In the genomic region with DNA sequence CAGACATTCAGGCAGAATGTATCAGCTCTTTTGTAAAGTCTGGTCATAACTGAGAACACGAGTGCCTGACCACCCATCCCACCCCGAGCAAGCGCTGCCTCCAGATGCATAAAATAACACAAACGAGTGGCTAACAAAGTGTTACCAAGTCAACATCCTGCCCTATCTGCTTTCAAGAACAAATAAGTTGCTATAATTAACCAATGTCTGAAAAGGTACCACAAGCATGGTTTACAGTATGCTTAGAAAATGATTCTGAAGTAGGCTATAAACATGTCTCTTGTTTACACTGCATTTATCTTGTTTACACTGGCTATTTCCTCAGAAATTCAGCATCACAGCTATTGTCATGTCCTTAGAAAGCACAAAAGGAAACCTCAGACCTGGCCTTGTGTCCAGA, we compare ENCODE assay signal across 1 cellular context.
TF ChIP-seq lines count a peak whose summit lies in the region.

No MANE protein-coding gene starts in this region.

TF ChIP-seq in HepG2, 621 proteins besides CTCF, POLR2A, EP300 and RAD21 (continued from another document and continues in another):
- TF ChIP-seq MTF1 (CRISPR knock-in tag; IDR thresholded peaks at IDR 0.05) (no peak), PRPF4 (IDR thresholded peaks at IDR 0.05; ENCODE audit: low read depth, low read length, poor library complexity, severe bottlenecking) (no peak), ZKSCAN1 (IDR thresholded peaks at IDR 0.05; ENCODE audit: low read length) (no peak), NR2F1 (CRISPR knock-in tag; IDR thresholded peaks at IDR 0.05) (peak; percentile 28 to 61; a peak in 1 of 4 replicates), KDM5A (IDR thresholded peaks at IDR 0.05; ENCODE audit: borderline replicate concordance, low read length) (no peak), HOXA9 (CRISPR knock-in tag; IDR thresholded peaks at IDR 0.05; ENCODE audit: borderline replicate concordance) (no peak), ZNF589 (CRISPR knock-in tag; conservative IDR thresholded peaks at IDR 0.05) (no peak), SRSF9 (IDR thresholded peaks at IDR 0.05; ENCODE audit: borderline replicate concordance, insufficient read depth, low read depth, low read length, poor library complexity, severe bottlenecking) (no peak), FOXA1 (IDR thresholded peaks at IDR 0.05) (peak; percentile 97), FOXA1 (CRISPR knock-in tag; IDR thresholded peaks at IDR 0.05) (peak; percentile 97), CREB1 (IDR thresholded peaks at IDR 0.05) (no peak), CREB1 (CRISPR knock-in tag; IDR thresholded peaks at IDR 0.05) (peak; percentile 33; the same call in 1 of the 2 replicates), ZNF558 (CRISPR knock-in tag; IDR thresholded peaks at IDR 0.05; ENCODE audit: borderline replicate concordance) (no peak), ZBTB8A (CRISPR knock-in tag; IDR thresholded peaks at IDR 0.05; ENCODE audit: borderline replicate concordance, low read depth) (no peak), ZNF510 (CRISPR knock-in tag; IDR thresholded peaks at IDR 0.05; ENCODE audit: low read depth) (no peak), NFE2 (CRISPR knock-in tag; IDR thresholded peaks at IDR 0.05) (no peak), ZNF10 (CRISPR knock-in tag; IDR thresholded peaks at IDR 0.05; ENCODE audit: borderline replicate concordance, low read depth) (no peak), SOX5 (CRISPR knock-in tag; IDR thresholded peaks at IDR 0.05; ENCODE audit: borderline replicate concordance) (peak; percentile 93), ZNF160 (CRISPR knock-in tag; IDR thresholded peaks at IDR 0.05) (no peak), KAT7 (CRISPR knock-in tag; IDR thresholded peaks at IDR 0.05; ENCODE audit: borderline replicate concordance) (0 out of 2 replicates have a peak, but pooled peaks have one; percentile 35), RFX1 (IDR thresholded peaks at IDR 0.05) (no peak), HMG20A (CRISPR knock-in tag; IDR thresholded peaks at IDR 0.05; ENCODE audit: borderline replicate concordance) (peak; percentile 76; the same call in 1 of the 2 replicates), SRF (IDR thresholded peaks at IDR 0.05; ENCODE audit: low read depth, low read length) (no peak), HNRNPK (IDR thresholded peaks at IDR 0.05; ENCODE audit: low read depth, low read length, poor library complexity, severe bottlenecking) (no peak), MYC (CRISPR knock-in tag; IDR thresholded peaks at IDR 0.05; ENCODE audit: borderline replicate concordance) (no peak), ADNP (CRISPR knock-in tag; IDR thresholded peaks at IDR 0.05) (no peak), ZNF678 (CRISPR knock-in tag; IDR thresholded peaks at IDR 0.05) (no peak), FOXJ3 (CRISPR knock-in tag; IDR thresholded peaks at IDR 0.05; ENCODE audit: borderline replicate concordance) (peak; percentile 52; the same call in 1 of the 2 replicates), POLR2AphosphoS5 (IDR thresholded peaks at IDR 0.05; ENCODE audit: low read depth, low read length) (no peak), ZBTB3 (CRISPR knock-in tag; IDR thresholded peaks at IDR 0.05; ENCODE audit: borderline replicate concordance, low read depth) (no peak), POLR2G (IDR thresholded peaks at IDR 0.05; ENCODE audit: low read depth, low read length) (no peak), HDAC2 (CRISPR knock-in tag; IDR thresholded peaks at IDR 0.05) (peak; percentile 59; the same call in 1 of the 2 replicates), BORCS8-MEF2B (CRISPR knock-in tag; IDR thresholded peaks at IDR 0.05) (no peak), SOX13 (IDR thresholded peaks at IDR 0.05) (peak; percentile 78; the same call in 1 of the 2 replicates), SOX13 (CRISPR knock-in tag; conservative IDR thresholded peaks at IDR 0.05 in 1 of 2, IDR thresholded peaks at IDR 0.05 in 1 of 2) (peak in 1 of 2 experiments; percentile 96; a peak in 2 of 4 replicates), MAZ (IDR thresholded peaks at IDR 0.05; ENCODE audit: borderline replicate concordance, low read depth, low read length) (no peak), MAZ (CRISPR knock-in tag; IDR thresholded peaks at IDR 0.05; ENCODE audit: low read depth) (no peak), ONECUT2 (CRISPR knock-in tag; IDR thresholded peaks at IDR 0.05) (0 out of 2 replicates have a peak, but pooled peaks have one; percentile 33), TARDBP (CRISPR knock-in tag; IDR thresholded peaks at IDR 0.05) (peak; percentile 49; the same call in 1 of the 2 replicates), ZNF260 (CRISPR knock-in tag; IDR thresholded peaks at IDR 0.05; ENCODE audit: borderline replicate concordance, low read depth) (no peak), HNRNPL (IDR thresholded peaks at IDR 0.05; ENCODE audit: low read depth, low read length) (no peak), KLF16 (CRISPR knock-in tag; IDR thresholded peaks at IDR 0.05) (0 out of 4 replicates have a peak, but pooled peaks of 1 of the 2 experiments have one; percentile 37), ZNF256 (CRISPR knock-in tag; conservative IDR thresholded peaks at IDR 0.05) (no peak), ZNF501 (CRISPR knock-in tag; IDR thresholded peaks at IDR 0.05) (no peak)
- TF ChIP-seq, protein P1, sequence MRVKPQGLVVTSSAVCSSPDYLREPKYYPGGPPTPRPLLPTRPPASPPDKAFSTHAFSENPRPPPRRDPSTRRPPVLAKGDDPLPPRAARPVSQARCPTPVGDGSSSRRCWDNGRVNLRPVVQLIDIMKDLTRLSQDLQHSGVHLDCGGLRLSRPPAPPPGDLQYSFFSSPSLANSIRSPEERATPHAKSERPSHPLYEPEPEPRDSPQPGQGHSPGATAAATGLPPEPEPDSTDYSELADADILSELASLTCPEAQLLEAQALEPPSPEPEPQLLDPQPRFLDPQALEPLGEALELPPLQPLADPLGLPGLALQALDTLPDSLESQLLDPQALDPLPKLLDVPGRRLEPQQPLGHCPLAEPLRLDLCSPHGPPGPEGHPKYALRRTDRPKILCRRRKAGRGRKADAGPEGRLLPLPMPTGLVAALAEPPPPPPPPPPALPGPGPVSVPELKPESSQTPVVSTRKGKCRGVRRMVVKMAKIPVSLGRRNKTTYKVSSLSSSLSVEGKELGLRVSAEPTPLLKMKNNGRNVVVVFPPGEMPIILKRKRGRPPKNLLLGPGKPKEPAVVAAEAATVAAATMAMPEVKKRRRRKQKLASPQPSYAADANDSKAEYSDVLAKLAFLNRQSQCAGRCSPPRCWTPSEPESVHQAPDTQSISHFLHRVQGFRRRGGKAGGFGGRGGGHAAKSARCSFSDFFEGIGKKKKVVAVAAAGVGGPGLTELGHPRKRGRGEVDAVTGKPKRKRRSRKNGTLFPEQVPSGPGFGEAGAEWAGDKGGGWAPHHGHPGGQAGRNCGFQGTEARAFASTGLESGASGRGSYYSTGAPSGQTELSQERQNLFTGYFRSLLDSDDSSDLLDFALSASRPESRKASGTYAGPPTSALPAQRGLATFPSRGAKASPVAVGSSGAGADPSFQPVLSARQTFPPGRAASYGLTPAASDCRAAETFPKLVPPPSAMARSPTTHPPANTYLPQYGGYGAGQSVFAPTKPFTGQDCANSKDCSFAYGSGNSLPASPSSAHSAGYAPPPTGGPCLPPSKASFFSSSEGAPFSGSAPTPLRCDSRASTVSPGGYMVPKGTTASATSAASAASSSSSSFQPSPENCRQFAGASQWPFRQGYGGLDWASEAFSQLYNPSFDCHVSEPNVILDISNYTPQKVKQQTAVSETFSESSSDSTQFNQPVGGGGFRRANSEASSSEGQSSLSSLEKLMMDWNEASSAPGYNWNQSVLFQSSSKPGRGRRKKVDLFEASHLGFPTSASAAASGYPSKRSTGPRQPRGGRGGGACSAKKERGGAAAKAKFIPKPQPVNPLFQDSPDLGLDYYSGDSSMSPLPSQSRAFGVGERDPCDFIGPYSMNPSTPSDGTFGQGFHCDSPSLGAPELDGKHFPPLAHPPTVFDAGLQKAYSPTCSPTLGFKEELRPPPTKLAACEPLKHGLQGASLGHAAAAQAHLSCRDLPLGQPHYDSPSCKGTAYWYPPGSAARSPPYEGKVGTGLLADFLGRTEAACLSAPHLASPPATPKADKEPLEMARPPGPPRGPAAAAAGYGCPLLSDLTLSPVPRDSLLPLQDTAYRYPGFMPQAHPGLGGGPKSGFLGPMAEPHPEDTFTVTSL (CRISPR knock-in tag; IDR thresholded peaks at IDR 0.05; ENCODE audit: borderline replicate concordance) = 0 out of 2 replicates have a peak, but pooled peaks have one; percentile 33
- TF ChIP-seq, protein P2, sequence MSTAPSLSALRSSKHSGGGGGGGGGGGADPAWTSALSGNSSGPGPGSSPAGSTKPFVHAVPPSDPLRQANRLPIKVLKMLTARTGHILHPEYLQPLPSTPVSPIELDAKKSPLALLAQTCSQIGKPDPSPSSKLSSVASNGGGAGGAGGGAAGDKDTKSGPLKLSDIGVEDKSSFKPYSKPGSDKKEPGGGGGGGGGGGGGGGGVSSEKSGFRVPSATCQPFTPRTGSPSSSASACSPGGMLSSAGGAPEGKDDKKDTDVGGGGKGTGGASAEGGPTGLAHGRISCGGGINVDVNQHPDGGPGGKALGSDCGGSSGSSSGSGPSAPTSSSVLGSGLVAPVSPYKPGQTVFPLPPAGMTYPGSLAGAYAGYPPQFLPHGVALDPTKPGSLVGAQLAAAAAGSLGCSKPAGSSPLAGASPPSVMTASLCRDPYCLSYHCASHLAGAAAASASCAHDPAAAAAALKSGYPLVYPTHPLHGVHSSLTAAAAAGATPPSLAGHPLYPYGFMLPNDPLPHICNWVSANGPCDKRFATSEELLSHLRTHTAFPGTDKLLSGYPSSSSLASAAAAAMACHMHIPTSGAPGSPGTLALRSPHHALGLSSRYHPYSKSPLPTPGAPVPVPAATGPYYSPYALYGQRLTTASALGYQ (CRISPR knock-in tag; IDR thresholded peaks at IDR 0.05) = peak; percentile 75; the same call in 1 of the 2 replicates
- TF ChIP-seq, protein P3, sequence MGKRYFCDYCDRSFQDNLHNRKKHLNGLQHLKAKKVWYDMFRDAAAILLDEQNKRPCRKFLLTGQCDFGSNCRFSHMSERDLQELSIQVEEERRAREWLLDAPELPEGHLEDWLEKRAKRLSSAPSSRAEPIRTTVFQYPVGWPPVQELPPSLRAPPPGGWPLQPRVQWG (CRISPR knock-in tag; IDR thresholded peaks at IDR 0.05; ENCODE audit: borderline replicate concordance, low read depth) = no peak
- TF ChIP-seq, protein P4, sequence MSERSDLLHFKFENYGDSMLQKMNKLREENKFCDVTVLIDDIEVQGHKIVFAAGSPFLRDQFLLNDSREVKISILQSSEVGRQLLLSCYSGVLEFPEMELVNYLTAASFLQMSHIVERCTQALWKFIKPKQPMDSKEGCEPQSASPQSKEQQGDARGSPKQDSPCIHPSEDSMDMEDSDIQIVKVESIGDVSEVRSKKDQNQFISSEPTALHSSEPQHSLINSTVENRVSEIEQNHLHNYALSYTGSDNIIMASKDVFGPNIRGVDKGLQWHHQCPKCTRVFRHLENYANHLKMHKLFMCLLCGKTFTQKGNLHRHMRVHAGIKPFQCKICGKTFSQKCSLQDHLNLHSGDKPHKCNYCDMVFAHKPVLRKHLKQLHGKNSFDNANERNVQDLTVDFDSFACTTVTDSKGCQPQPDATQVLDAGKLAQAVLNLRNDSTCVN (CRISPR knock-in tag; IDR thresholded peaks at IDR 0.05; ENCODE audit: borderline replicate concordance) = no peak
- TF ChIP-seq, protein P5, sequence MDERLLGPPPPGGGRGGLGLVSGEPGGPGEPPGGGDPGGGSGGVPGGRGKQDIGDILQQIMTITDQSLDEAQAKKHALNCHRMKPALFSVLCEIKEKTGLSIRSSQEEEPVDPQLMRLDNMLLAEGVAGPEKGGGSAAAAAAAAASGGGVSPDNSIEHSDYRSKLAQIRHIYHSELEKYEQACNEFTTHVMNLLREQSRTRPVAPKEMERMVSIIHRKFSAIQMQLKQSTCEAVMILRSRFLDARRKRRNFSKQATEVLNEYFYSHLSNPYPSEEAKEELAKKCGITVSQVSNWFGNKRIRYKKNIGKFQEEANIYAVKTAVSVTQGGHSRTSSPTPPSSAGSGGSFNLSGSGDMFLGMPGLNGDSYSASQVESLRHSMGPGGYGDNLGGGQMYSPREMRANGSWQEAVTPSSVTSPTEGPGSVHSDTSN (CRISPR knock-in tag; IDR thresholded peaks at IDR 0.05) = no peak
- TF ChIP-seq, protein P6, sequence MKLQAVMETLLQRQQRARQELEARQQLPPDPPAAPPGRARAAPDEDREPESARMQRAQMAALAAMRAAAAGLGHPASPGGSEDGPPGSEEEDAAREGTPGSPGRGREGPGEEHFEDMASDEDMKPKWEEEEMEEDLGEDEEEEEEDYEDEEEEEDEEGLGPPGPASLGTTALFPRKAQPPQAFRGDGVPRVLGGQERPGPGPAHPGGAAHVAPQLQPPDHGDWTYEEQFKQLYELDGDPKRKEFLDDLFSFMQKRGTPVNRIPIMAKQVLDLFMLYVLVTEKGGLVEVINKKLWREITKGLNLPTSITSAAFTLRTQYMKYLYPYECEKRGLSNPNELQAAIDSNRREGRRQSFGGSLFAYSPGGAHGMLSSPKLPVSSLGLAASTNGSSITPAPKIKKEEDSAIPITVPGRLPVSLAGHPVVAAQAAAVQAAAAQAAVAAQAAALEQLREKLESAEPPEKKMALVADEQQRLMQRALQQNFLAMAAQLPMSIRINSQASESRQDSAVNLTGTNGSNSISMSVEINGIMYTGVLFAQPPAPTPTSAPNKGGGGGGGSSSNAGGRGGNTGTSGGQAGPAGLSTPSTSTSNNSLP (IDR thresholded peaks at IDR 0.05; ENCODE audit: low read depth, low read length) = peak; percentile 29; the same call in 1 of the 2 replicates
- TF ChIP-seq, protein P7, sequence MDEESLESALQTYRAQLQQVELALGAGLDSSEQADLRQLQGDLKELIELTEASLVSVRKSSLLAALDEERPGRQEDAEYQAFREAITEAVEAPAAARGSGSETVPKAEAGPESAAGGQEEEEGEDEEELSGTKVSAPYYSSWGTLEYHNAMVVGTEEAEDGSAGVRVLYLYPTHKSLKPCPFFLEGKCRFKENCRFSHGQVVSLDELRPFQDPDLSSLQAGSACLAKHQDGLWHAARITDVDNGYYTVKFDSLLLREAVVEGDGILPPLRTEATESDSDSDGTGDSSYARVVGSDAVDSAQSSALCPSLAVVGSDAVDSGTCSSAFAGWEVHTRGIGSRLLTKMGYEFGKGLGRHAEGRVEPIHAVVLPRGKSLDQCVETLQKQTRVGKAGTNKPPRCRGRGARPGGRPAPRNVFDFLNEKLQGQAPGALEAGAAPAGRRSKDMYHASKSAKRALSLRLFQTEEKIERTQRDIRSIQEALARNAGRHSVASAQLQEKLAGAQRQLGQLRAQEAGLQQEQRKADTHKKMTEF (CRISPR knock-in tag; IDR thresholded peaks at IDR 0.05) = peak; percentile 45; the same call in 1 of the 2 replicates
